ENCODE assay signal across 1 cellular context in genomic region chr22:23133922-23134321, GRCh38.
TF ChIP-seq lines count a peak whose summit lies in the region.

No MANE protein-coding gene starts in this region.

TF ChIP-seq in K562, 482 proteins besides CTCF, POLR2A, EP300 and RAD21:
- TF ChIP-seq HDAC2 (IDR thresholded peaks at IDR 0.05), result no peak
- TF ChIP-seq STAT6 (CRISPR knock-in tag; IDR thresholded peaks at IDR 0.05), result 0 out of 2 replicates have a peak, but pooled peaks have one; percentile 56
